Comparison of ENCODE assay signal across 8 cellular contexts in the genomic region with DNA sequence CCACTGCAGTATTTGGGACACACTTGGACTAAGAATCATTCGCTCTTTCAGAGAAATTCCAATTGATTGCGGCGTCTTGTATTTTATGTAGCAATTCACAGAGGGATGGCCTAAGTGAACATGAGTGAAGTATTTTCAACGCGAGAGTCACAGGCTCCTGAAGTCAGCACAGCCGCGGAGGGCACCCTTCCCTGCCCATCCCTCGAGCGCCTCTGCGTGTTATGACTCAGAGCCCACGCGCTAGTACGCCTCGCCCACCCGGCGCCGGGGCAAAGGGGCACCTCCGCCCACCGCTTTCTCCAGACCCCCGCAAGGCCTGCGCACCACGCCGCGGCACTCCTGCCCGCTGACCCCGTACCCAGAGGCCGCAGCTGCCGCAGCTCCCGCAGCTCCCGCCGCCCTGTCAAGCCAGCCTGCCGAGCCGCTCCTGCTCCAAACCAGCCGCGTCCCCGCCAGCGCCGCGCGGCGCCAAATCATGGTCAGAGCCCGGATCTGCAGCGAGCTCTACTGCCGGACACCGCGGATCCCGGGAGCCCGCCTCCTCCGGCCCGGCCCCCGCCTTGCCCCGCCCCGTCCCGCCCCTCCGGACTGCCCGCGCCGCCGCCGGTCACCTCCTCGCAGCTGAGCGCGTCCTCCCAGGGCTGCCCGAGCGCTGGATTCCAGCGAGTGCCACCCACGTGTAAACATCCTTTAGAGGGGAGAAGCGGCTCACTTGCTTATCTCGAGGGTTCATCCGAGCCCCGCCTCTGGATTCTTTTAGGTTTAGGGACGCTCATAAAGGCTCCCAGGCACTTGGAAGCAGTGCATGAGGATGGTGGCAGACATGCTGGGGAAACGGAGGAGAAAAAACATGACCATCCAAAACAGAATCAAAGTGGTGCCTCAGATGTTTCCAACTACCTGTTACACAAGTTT. TPM values are rescaled to one million over a fixed set of nuclear protein-coding genes. Genes with fewer than 3 reads are reported as not detected.
DNase-seq lines count a peak whose midpoint lies in the region; ATAC-seq and TF ChIP-seq lines count a peak whose summit lies in the region.

A gene with protein sequence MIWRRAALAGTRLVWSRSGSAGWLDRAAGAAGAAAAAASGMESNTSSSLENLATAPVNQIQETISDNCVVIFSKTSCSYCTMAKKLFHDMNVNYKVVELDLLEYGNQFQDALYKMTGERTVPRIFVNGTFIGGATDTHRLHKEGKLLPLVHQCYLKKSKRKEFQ (minus strand): TSS at position 509 of the 915 bp plus-strand sequence. CDS start 32 bp downstream, at position 477.

- H3K27me3 ChIP-seq in HAP-1 (ENCODE audit: low read depth) (no peaks in the 10 kb centered on the region), MG63 (no peaks in the 10 kb centered on the region), gastroesophageal sphincter (no peaks in the 10 kb centered on the region)

- H3K4me1 Mint-ChIP-seq in activated naive CD4-positive, alpha-beta T cell treated with anti-CD3 and anti-CD28 coated beads, Interleukin-2, amount 10 ng/mL, durations not matched to agents 7 days and 5 days = peaks cover 24% of the 10 kb centered on the region

- H3K4me3 Mint-ChIP-seq in activated naive CD4-positive, alpha-beta T cell treated with anti-CD3 and anti-CD28 coated beads, Interleukin-2, amount 10 ng/mL, durations not matched to agents 7 days and 5 days = peak within 1 kb of the TSS; percentile 95

- peaks cover 9% of the 10 kb centered on the region for H3K4me1 ChIP-seq in HAP-1
- peaks cover 2 to 27% (median 5%) of the 10 kb centered on the region in 3 donors for H3K4me1 ChIP-seq in gastroesophageal sphincter

- H3K27ac ChIP-seq in gastroesophageal sphincter (peak within 1 kb of the TSS; percentile 93 to 99 (median 96)), temporal lobe (ENCODE audit: low read depth, low read length) (peak within 1 kb of the TSS; percentile 86)

- H3K27ac Mint-ChIP-seq in activated naive CD4-positive, alpha-beta T cell treated with anti-CD3 and anti-CD28 coated beads, Interleukin-2, amount 10 ng/mL, durations not matched to agents 7 days and 5 days = peak within 1 kb of the TSS; percentile 87

- peak; percentile 97 for ATAC-seq in gastroesophageal sphincter

- H3K36me3 ChIP-seq in HAP-1 (replicated peaks) (no peaks in the 10 kb centered on the region), MG63 (peaks cover 8% of the 10 kb centered on the region), gastroesophageal sphincter (peaks cover 0 to 7% of the 10 kb centered on the region in 2 donors)

- TF ChIP-seq POLR2A in gastroesophageal sphincter (IDR thresholded peaks at IDR 0.05) = peak; percentile 83 to 84

- H3K36me3 Mint-ChIP-seq in activated naive CD4-positive, alpha-beta T cell treated with anti-CD3 and anti-CD28 coated beads, Interleukin-2, amount 10 ng/mL, durations not matched to agents 7 days and 5 days = peaks cover 7% of the 10 kb centered on the region

- peaks cover 20% of the 10 kb centered on the region for H3K27me3 Mint-ChIP-seq in activated naive CD4-positive, alpha-beta T cell treated with anti-CD3 and anti-CD28 coated beads, Interleukin-2, amount 10 ng/mL, durations not matched to agents 7 days and 5 days

- in situ Hi-C loops in HAP-1 (cut with MboI; ENCODE audit: low sequenced_read_pairs) = no loop called here

- TF ChIP-seq EP300 in gastroesophageal sphincter (IDR thresholded peaks at IDR 0.05) = no peak

- H3K9me3 ChIP-seq in HAP-1 (no peaks in the 10 kb centered on the region), MG63 (no peaks in the 10 kb centered on the region), gastroesophageal sphincter (no peaks in the 10 kb centered on the region)

- peak in 2 of 4 experiments; percentile 1 to 49 for TF ChIP-seq CTCF in gastroesophageal sphincter (IDR thresholded peaks at IDR 0.05)

- CTCF ChIA-PET in activated naive CD4-positive, alpha-beta T cell treated with anti-CD3 and anti-CD28 coated beads, Interleukin-2, amount 10 ng/mL, durations not matched to agents 7 days and 5 days (lab: Charles Lee) = no interaction called here

- peak within 1 kb of the TSS; percentile 61 for H3K4me3 ChIP-seq in HAP-1
- H3K4me3 ChIP-seq in MG63 = peak within 1 kb of the TSS; percentile 80
- peak within 1 kb of the TSS; percentile 91 to 92 for H3K4me3 ChIP-seq in gastroesophageal sphincter

- H3K9me3 Mint-ChIP-seq in activated naive CD4-positive, alpha-beta T cell treated with anti-CD3 and anti-CD28 coated beads, Interleukin-2, amount 10 ng/mL, durations not matched to agents 7 days and 5 days = no peaks in the 10 kb centered on the region

- 0 to 5% methylated on average over 4 to 6 of the region's 73 CpGs for WGBS in gastroesophageal sphincter (ENCODE audit: low coverage in 1 of 2), 2 donors

- peak; percentile 71 for DNase-seq in GM04504 (ENCODE audit: low read depth)
- peak; percentile 77 to 89 for DNase-seq in HAP-1 (ENCODE audit: low spot score in 2 of 2)
- peak; percentile 94 for DNase-seq in MG63
- DNase-seq in SK-N-DZ (ENCODE audit: low spot score) = peak; percentile 80
- peak; percentile 74 for DNase-seq in activated naive CD4-positive, alpha-beta T cell treated with anti-CD3 and anti-CD28 coated beads, Interleukin-2, amount 10 ng/mL, durations not matched to agents 7 days and 5 days
- DNase-seq in nucleus accumbens (lab: John Stamatoyannopoulos, UW) = peak; percentile 14 to 89 (median 81)

RNA-seq across cellular contexts. Expression of the gene that starts here (rescaled TPM):
- total RNA-seq in MG63 (2014; rRNA removed; shearing (Covaris generic); ENCODE audit: low replicate concordance) = 58.9 and 161 TPM in 2 replicates
- polyA plus RNA-seq in SK-N-DZ (2014; cell fraction: cytosol; rRNA removed) = 13.9 and 14.7 TPM in 2 replicates
- 12.5 and 22.0 TPM in 2 replicates for polyA plus RNA-seq in SK-N-DZ (2014; cell fraction: nucleus; rRNA removed)
- 10 to 100 TPM in 2 of 4 donors, 1 to 10 TPM in 2; 7.0 to 14.4 (median 9.3) TPM for total RNA-seq in gastroesophageal sphincter
- 12.0 TPM for total RNA-seq in temporal lobe

Comparison
In these comparisons a context has a peak if more than half of its experiments do, and no peak if none do; other contexts are left out.
1. Peak in every context shown above with its lines: DNase-seq, ATAC-seq, H3K4me3 ChIP-seq and H3K27ac ChIP-seq.